1 cellular context compared by ENCODE assay signal in genomic region chr15:78448441-78449219, GRCh38.
TF ChIP-seq lines count a peak whose summit lies in the region.

No MANE protein-coding gene starts in this region.

TF ChIP-seq in IMR-90, 13 proteins besides CTCF, POLR2A, EP300 and RAD21 (continued from another document):
- TF ChIP-seq USF2 (IDR thresholded peaks at IDR 0.05; ENCODE audit: low read depth, low read length) (no peak), MAFK (IDR thresholded peaks at IDR 0.05; ENCODE audit: low read depth, low read length) (no peak), RFX5 (IDR thresholded peaks at IDR 0.05; ENCODE audit: low read depth, low read length) (no peak), MAZ (IDR thresholded peaks at IDR 0.05; ENCODE audit: borderline replicate concordance, low read depth, low read length) (no peak), SMC3 (IDR thresholded peaks at IDR 0.05; ENCODE audit: low read depth, low read length) (no peak), FOS (IDR thresholded peaks at IDR 0.05; ENCODE audit: low read depth, low read length) (no peak)
TF ChIP-seq in IMR-90: peak in this region for 0.
